8 cellular contexts compared by ENCODE assay signal in the genomic region with DNA sequence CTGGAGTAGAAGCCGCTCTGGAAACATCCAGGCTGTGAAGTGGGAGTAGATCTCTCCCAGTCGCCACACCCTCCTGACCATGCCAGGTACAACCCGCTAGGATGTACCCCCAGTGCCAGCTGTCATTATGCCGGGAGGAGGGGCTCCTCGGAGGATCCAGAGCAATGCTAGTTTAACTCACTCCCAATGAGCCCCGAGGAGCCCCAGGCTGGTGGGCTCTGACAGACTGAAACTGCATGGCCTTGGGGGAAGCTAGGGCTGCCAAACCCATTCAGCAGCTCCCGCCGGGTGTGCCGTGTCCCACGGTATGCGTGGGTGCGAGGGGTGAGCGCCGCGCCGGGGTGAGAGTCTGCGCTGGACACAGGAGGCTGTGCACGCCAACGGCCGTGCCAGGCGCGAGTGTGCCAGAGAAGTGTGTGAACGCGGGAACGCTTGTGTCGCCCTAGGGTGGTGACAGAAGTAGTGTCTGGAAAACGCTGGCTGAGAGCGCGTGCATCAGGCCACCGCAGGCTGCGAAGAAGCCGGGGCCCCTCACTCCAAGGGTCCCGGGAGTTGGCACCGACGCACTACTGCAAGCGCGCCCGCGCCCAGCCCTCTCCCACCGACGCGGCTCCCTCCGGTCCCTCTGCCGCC.
DNase-seq lines count a peak whose midpoint lies in the region; ATAC-seq and TF ChIP-seq lines count a peak whose summit lies in the region.

No MANE protein-coding gene starts in this region.

- H3K27ac ChIP-seq in HUES64 (ENCODE audit: low read depth, low read length) (no peak overlapping the region), right cardiac atrium (ENCODE audit: low read length) (no peak overlapping the region)

- DNase-seq in AG09309 (ENCODE audit: low read depth) (no peak), right cardiac atrium (peak; percentile 38 to 76 (median 74)), SHP77 treated with DMSO at 0.1 percent for 48 hours (lab: John Stamatoyannopoulos, UW) (no peak), HuH-7 (ENCODE audit: low spot score) (no peak)
- DNase-seq in activated T-cell treated with anti-CD3 and anti-CD28 coated beads, Interleukin-2, amount 50 U/mL, for 48 hours, result peak; percentile 64 to 66

- ATAC-seq in GM19043 (IDR thresholded peaks at IDR 0.05; ENCODE audit: low read depth, unreplicated experiment), result peak; percentile 14
- ATAC-seq in right cardiac atrium, result peak; percentile 2 to 4

- H3K36me3 ChIP-seq in HUES64 (ENCODE audit: insufficient read depth, low read length) (no peaks in the 10 kb centered on the region), skeletal muscle satellite cell (ENCODE audit: insufficient read depth, low read length) (no peaks in the 10 kb centered on the region)

- WGBS in HUES64, result 9% methylated on average over 44 of the region's 44 CpGs
- WGBS in right cardiac atrium, result 2% methylated on average over 44 of the region's 44 CpGs

- TF ChIP-seq CTCF in AG09309 (IDR thresholded peaks at IDR 0.05; ENCODE audit: control insufficient read depth, insufficient read depth, low read depth, low read length, missing control alignments), result no peak

- H3K4me1 ChIP-seq in HUES64 (ENCODE audit: insufficient read depth, low read length), result peaks cover 7% of the 10 kb centered on the region; the same call in 1 of the 2 replicates
- peaks cover 3% of the 10 kb centered on the region for H3K4me1 ChIP-seq in right cardiac atrium (ENCODE audit: control insufficient read depth, insufficient read depth, low read length)
- peaks cover 27% of the 10 kb centered on the region for H3K4me1 ChIP-seq in skeletal muscle satellite cell (ENCODE audit: control insufficient read depth, insufficient read depth, low read length)

- H3K4me3 ChIP-seq in AG09309 (ENCODE audit: control insufficient read depth, low read depth, low read length), result peak overlapping the region; percentile 57
- peak overlapping the region; percentile 58 for H3K4me3 ChIP-seq in HUES64 (ENCODE audit: low read length)
- H3K4me3 ChIP-seq in right cardiac atrium (ENCODE audit: low read length), result peak overlapping the region; percentile 80
- H3K4me3 ChIP-seq in skeletal muscle satellite cell (ENCODE audit: low read length), result peak overlapping the region; percentile 73

- H3K9me3 ChIP-seq in HUES64 (ENCODE audit: insufficient read depth, low read depth, low read length), result no peaks in the 10 kb centered on the region
- no peaks in the 10 kb centered on the region for H3K9me3 ChIP-seq in right cardiac atrium (ENCODE audit: control insufficient read depth, low read length)
- H3K9me3 ChIP-seq in skeletal muscle satellite cell (replicated peaks; ENCODE audit: low read length), result no peaks in the 10 kb centered on the region

- H3K9ac ChIP-seq in HUES64 (ENCODE audit: low read depth, low read length) (0 out of 2 replicates have a peak overlapping the region, but pooled peaks have one; percentile 47), skeletal muscle satellite cell (ENCODE audit: low read depth, low read length) (peak overlapping the region; percentile 81)

- H3K4me2 ChIP-seq in skeletal muscle satellite cell (ENCODE audit: low read length), result peak overlapping the region; percentile 90

- intact Hi-C loops in right cardiac atrium (cut with DNase I), result no loop called here

- H3K27me3 ChIP-seq in HUES64 (ENCODE audit: insufficient read depth, low read length) (peaks cover 47% of the 10 kb centered on the region), right cardiac atrium (ENCODE audit: control insufficient read depth, insufficient read depth) (no peaks in the 10 kb centered on the region), skeletal muscle satellite cell (ENCODE audit: control insufficient read depth, insufficient read depth, low read length) (no peaks in the 10 kb centered on the region)

Comparison
In these comparisons a context has a peak if more than half of its experiments do, and no peak if none do; other contexts are left out.
1. DNase-seq: peak in activated T-cell treated with anti-CD3 and anti-CD28 coated beads, Interleukin-2, amount 50 U/mL, for 48 hours (2 of 2) and right cardiac atrium (3 of 3); none in AG09309 (single experiment), SHP77 treated with DMSO at 0.1 percent for 48 hours (single experiment) and HuH-7 (single experiment).
2. Peak in every context shown above with its lines, with median percentiles within 50 percentile points of each other: H3K4me3 ChIP-seq.